In the genomic region with DNA sequence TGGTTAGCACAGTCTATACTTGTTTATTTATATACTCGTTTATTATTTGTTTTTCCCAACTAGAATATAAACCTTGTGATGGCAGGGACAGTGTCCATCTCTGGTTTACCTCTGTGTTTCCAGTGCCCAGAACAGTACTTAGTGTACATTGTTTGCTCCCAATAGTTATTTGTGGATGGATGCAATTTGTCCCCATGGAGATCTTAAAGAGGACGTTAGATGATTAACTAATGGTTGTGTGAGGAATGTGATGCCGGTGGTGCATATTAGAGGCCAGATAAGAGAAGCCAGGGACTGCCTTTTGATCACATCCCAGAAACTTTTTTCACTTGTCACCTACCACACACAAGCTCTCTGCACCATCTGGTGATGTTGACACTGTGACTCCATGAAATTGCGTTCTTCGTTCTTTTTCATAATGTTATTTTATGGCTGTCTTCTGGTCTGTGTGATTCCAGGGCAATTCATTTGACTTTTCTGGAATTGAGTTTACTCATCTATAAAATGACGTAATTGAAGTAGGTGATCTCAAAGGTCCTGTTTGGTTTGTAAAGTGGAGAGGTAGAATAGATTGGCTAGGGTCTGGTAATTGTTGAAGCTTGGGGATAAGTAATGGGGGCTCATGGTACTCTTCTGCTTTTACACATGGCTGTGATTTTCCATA, we compare ENCODE assay signal across 9 cellular contexts. TPM values are rescaled to one million over a fixed set of nuclear protein-coding genes. Genes with fewer than 3 reads are reported as not detected.
DNase-seq lines count a peak whose midpoint lies in the region; ATAC-seq and TF ChIP-seq lines count a peak whose summit lies in the region.
"Had no signal": no experiment of that assay in that cellular context is flagged by ENCODE, and none has a peak within 500 bp of the region (broad histone marks: within the 10 kb centered on the region; RNA-seq: fewer than 3 reads in every experiment).

No MANE protein-coding gene starts in this region.

- intact Hi-C loops in activated B cell treated with CpG ODN at 0.5 μM for 24 hours (cut with micrococcal nuclease) = no loop called here

- H3K9me3 ChIP-seq in HEK293 (ENCODE audit: control insufficient read depth, insufficient read depth, low read depth, low read length) (peaks cover 4% of the 10 kb centered on the region; the same call in 1 of the 2 replicates), hepatocyte (ENCODE audit: low read depth) (peaks cover 6% of the 10 kb centered on the region)

- H3K36me3 Mint-ChIP-seq in activated B cell treated with CpG ODN at 0.5 μM for 24 hours (ENCODE audit: low read depth) = peaks cover 31% of the 10 kb centered on the region

- H3K79me2 ChIP-seq in hepatocyte = peaks cover 76% of the 10 kb centered on the region

- H3K4me1 Mint-ChIP-seq in activated B cell treated with CpG ODN at 0.5 μM for 24 hours = peaks cover 33% of the 10 kb centered on the region

- no peaks in the 10 kb centered on the region for H3K9me2 ChIP-seq in hepatocyte (replicated peaks; ENCODE audit: insufficient read depth)

- no peaks in the 10 kb centered on the region for H3K27me3 ChIP-seq in hepatocyte

- POLR2A ChIA-PET in HEK293 (lab: Yijun Ruan, JAX) (no interaction called here), activated B cell treated with CpG ODN at 0.5 μM for 24 hours (lab: Charles Lee) (interaction anchor here (1.0 kb wide), 1 partner anchor 231 kb away, joined by 6 read pairs; the partner anchor contains the start of gene HS3ST3B1)

- H2AFZ ChIP-seq in hepatocyte = no peak overlapping the region

- CTCF ChIA-PET in HEK293 (lab: Yijun Ruan, JAX) (no interaction called here), activated B cell treated with CpG ODN at 0.5 μM for 24 hours (lab: Charles Lee) (no interaction called here)

- H3K36me3 ChIP-seq in HEK293 (ENCODE audit: control insufficient read depth in 2 of 2, insufficient read depth in 1 of 2, low read length in 2 of 2) (peaks cover 29 to 30% of the 10 kb centered on the region in 2 experiments), hepatocyte (replicated peaks; ENCODE audit: insufficient read depth, low read depth) (no peaks in the 10 kb centered on the region)

- peak overlapping the region; percentile 97 for H3K4me3 Mint-ChIP-seq in activated B cell treated with CpG ODN at 0.5 μM for 24 hours

- H3K9me3 Mint-ChIP-seq in activated B cell treated with CpG ODN at 0.5 μM for 24 hours = peaks cover 3% of the 10 kb centered on the region

- WGBS in hepatocyte (ENCODE audit: low lambda C conversion rate, missing lambda C conversion rate) = 46% methylated on average over 6 of the region's 6 CpGs

- H3K4me3 ChIP-seq in HEK293 (ENCODE audit: low read depth, low read length) = peak overlapping the region; percentile 100
- peak overlapping the region; percentile 92 for H3K4me3 ChIP-seq in hepatocyte
- H3K4me3 ChIP-seq in skin epidermis = peak overlapping the region; percentile 71 to 99 (median 88)

- H4K20me1 ChIP-seq in hepatocyte (ENCODE audit: insufficient read depth, poor library complexity, severe bottlenecking) = no peaks in the 10 kb centered on the region

- H3K4me1 ChIP-seq in HEK293 (ENCODE audit: control insufficient read depth, insufficient read depth, low read length) (peaks cover 7% of the 10 kb centered on the region), hepatocyte (ENCODE audit: insufficient read depth) (peaks cover 13% of the 10 kb centered on the region)

- DNase-seq in activated B cell treated with CpG ODN at 0.5 μM for 24 hours = no peak
- DNase-seq in hepatocyte (ENCODE audit: low spot score) = peak; percentile 27
- DNase-seq in activated CD8-positive, alpha-beta memory T cell treated with anti-CD3 and anti-CD28 coated beads, Interleukin-2, amount 50 U/mL, for 4 hours = no peak
- DNase-seq in caudate nucleus (lab: John Stamatoyannopoulos, UW) = no peak
- no peak for DNase-seq in NCI-H526 treated with DMSO at 0.1 percent for 48 hours (lab: John Stamatoyannopoulos, UW)
- DNase-seq in NCI-H1092 treated with DMSO at 0.1 percent for 48 hours (lab: John Stamatoyannopoulos, UW) = no peak
- DNase-seq: NCI-H2081 had no signal

- no peak for ATAC-seq in activated B cell treated with CpG ODN at 0.5 μM for 24 hours (ENCODE audit: low read depth)

- H3K4me2 ChIP-seq in hepatocyte = peak overlapping the region; percentile 85

- TF ChIP-seq CTCF in HEK293 (tag by site-specific recombination; IDR thresholded peaks at IDR 0.05) (no peak), activated B cell treated with CpG ODN at 0.5 μM for 24 hours (IDR thresholded peaks at IDR 0.05) (no peak), hepatocyte (IDR thresholded peaks at IDR 0.05; ENCODE audit: poor library complexity) (no peak)

- H3K27ac ChIP-seq in HEK293 (ENCODE audit: extremely low read depth, low read depth, low read length) = no peak overlapping the region
- H3K27ac ChIP-seq in hepatocyte = peak overlapping the region; percentile 95
- H3K27ac ChIP-seq in skin epidermis = no peak overlapping the region
- no peak overlapping the region for H3K27ac ChIP-seq in caudate nucleus (ENCODE audit: low read depth, low read length)

- no peaks in the 10 kb centered on the region for H3K27me3 Mint-ChIP-seq in activated B cell treated with CpG ODN at 0.5 μM for 24 hours

- H3K27ac Mint-ChIP-seq in activated B cell treated with CpG ODN at 0.5 μM for 24 hours = no peak overlapping the region

TF ChIP-seq in HEK293, 187 proteins besides CTCF, POLR2A, EP300 and RAD21 (continues in another document):
- TF ChIP-seq ZNF2 (tag by site-specific recombination; IDR thresholded peaks at IDR 0.05) (no peak), ZEB2 (tag by site-specific recombination; IDR thresholded peaks at IDR 0.05) (no peak), ZFP37 (tag by site-specific recombination; IDR thresholded peaks at IDR 0.05) (no peak), PRDM6 (tag by site-specific recombination; IDR thresholded peaks at IDR 0.05) (peak; percentile 41; the same call in 1 of the 2 replicates), ZNF658 (tag by site-specific recombination; IDR thresholded peaks at IDR 0.05) (no peak), HOXD13 (CRISPR knock-in tag; IDR thresholded peaks at IDR 0.05; ENCODE audit: borderline replicate concordance) (no peak), ZNF248 (tag by site-specific recombination; IDR thresholded peaks at IDR 0.05) (no peak)
- TF ChIP-seq, protein P1, sequence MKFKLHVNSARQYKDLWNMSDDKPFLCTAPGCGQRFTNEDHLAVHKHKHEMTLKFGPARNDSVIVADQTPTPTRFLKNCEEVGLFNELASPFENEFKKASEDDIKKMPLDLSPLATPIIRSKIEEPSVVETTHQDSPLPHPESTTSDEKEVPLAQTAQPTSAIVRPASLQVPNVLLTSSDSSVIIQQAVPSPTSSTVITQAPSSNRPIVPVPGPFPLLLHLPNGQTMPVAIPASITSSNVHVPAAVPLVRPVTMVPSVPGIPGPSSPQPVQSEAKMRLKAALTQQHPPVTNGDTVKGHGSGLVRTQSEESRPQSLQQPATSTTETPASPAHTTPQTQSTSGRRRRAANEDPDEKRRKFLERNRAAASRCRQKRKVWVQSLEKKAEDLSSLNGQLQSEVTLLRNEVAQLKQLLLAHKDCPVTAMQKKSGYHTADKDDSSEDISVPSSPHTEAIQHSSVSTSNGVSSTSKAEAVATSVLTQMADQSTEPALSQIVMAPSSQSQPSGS (tag by site-specific recombination; IDR thresholded peaks at IDR 0.05; ENCODE audit: low read depth) = peak; percentile 94
- TF ChIP-seq, protein P2, sequence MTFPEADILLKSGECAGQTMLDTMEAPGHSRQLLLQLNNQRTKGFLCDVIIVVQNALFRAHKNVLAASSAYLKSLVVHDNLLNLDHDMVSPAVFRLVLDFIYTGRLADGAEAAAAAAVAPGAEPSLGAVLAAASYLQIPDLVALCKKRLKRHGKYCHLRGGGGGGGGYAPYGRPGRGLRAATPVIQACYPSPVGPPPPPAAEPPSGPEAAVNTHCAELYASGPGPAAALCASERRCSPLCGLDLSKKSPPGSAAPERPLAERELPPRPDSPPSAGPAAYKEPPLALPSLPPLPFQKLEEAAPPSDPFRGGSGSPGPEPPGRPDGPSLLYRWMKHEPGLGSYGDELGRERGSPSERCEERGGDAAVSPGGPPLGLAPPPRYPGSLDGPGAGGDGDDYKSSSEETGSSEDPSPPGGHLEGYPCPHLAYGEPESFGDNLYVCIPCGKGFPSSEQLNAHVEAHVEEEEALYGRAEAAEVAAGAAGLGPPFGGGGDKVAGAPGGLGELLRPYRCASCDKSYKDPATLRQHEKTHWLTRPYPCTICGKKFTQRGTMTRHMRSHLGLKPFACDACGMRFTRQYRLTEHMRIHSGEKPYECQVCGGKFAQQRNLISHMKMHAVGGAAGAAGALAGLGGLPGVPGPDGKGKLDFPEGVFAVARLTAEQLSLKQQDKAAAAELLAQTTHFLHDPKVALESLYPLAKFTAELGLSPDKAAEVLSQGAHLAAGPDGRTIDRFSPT (tag by site-specific recombination; IDR thresholded peaks at IDR 0.05) = no peak

RNA-seq across cellular contexts. Expression of gene COX10, which starts 1.2 kb away (rescaled TPM):
- total RNA-seq in activated B cell treated with CpG ODN at 0.5 μM for 24 hours (19.4 and 20.8 TPM in 2 replicates), hepatocyte (27.6 and 34.7 TPM in 2 replicates)
- polyA plus RNA-seq in hepatocyte = 18.7 and 23.2 TPM in 2 replicates
